8 cellular contexts compared by ENCODE assay signal in the genomic region with DNA sequence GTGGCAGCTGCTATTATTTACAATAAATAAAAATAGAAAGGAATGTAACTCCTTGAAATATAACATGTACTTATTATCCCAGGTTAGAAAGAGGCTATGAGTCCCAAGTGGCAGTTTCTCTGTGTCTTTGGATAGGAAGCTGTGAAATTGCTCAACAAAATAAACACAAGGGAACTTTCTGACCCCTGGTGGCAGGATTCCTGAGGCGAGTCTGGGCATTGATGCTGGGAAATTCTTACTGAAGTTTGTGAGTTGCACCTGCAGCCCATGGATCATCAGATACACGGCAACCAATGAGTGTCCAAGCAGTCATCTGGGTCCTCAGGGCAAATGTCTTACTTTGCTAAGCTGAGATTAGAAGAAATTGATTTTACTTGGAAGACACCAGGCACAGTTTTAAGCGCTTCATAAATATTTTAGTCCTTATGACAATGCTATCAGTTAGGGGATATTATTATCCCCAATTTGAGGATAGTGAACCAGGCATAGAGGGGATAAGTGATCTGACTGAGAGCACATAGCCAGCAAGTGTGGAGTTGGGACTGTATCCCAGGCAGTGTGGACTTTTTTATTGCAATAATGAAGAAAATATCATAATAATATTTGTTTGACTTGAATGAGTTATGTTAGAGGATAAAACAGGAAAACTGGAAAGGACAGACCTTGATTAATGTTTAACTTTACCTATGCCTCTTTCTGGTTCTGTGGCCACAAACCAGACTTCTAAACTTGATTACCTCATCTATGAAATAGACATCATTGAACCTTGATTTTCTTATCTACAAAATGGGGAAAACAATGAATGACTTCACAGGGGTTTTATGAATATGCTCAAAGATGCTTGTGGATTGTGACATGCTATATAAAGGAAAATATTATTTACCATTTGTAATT.
A peak's percentile ranks its signal among the peaks of the same experiment; 100 is the strongest.
DNase-seq lines count a peak whose midpoint lies in the region; FAIRE-seq and TF ChIP-seq lines count a peak whose summit lies in the region.

No MANE protein-coding gene starts in this region.

- no peaks in the 10 kb centered on the region for H3K27me3 Mint-ChIP-seq in astrocyte (ENCODE audit: low read depth, unreplicated experiment)

- H3K9ac ChIP-seq in astrocyte (ENCODE audit: low read length) (no peak overlapping the region), kidney (ENCODE audit: low read length in 2 of 2) (no peak overlapping the region)

- H3K4me3 Mint-ChIP-seq in astrocyte (ENCODE audit: unreplicated experiment) = no peak overlapping the region

- no peaks in the 10 kb centered on the region for H3K36me3 Mint-ChIP-seq in astrocyte (ENCODE audit: low read depth, unreplicated experiment)

- TF ChIP-seq CTCF in astrocyte (IDR thresholded peaks at IDR 0.05; ENCODE audit: insufficient read depth, low read depth, low read length) (peak; percentile 45), kidney (IDR thresholded peaks at IDR 0.05; ENCODE audit: borderline replicate concordance, extremely low read depth, insufficient read depth) (peak; percentile 38)

- in situ Hi-C loops in KBM-7 (cut with MboI; ENCODE audit: low pct_unique_long_range_greater_than_20kb, low sequenced_read_pairs) = loop anchor here (25.0 kb wide), 1 partner anchor 396 kb away; no protein-coding TSS in a partner anchor

- no peaks in the 10 kb centered on the region for H3K27me3 ChIP-seq in astrocyte (ENCODE audit: insufficient read depth, low read length)

- no peaks in the 10 kb centered on the region for H3K4me1 Mint-ChIP-seq in astrocyte (ENCODE audit: low read depth, unreplicated experiment)

- H3K27ac Mint-ChIP-seq in astrocyte (ENCODE audit: unreplicated experiment) = no peak overlapping the region

- FAIRE-seq in astrocyte (lab: Jason Lieb, UNC) (no peak), kidney (lab: Jason Lieb, UNC) (no peak), GM12892 (lab: Jason Lieb, UNC) (no peak)

- DNase-seq in D341Med (ENCODE audit: low spot score) = peak; percentile 42
- peak; percentile 16 for DNase-seq in KBM-7
- peak; percentile 7 for DNase-seq in astrocyte (ENCODE audit: low read depth)
- DNase-seq in kidney = peak; percentile 58
- DNase-seq in globus pallidus (ENCODE audit: low spot score) = no peak
- DNase-seq in GM12892 (ENCODE audit: insufficient read length) = no peak
- DNase-seq in activated CD4-positive, alpha-beta T cell treated with anti-CD3 and anti-CD28 coated beads, Interleukin-2, amount 50 U/mL, for 1 hour = no peak
- no peak for DNase-seq in activated naive CD4-positive, alpha-beta T cell (lab: John Stamatoyannopoulos, UW)

- H3K79me2 ChIP-seq in astrocyte (ENCODE audit: insufficient read depth, low read length) = no peaks in the 10 kb centered on the region

- H4K20me1 ChIP-seq in astrocyte (ENCODE audit: insufficient read depth, low read length) = no peaks in the 10 kb centered on the region

- H2AFZ ChIP-seq in astrocyte (ENCODE audit: low read depth, low read length) = no peak overlapping the region

- H3K9me3 Mint-ChIP-seq in astrocyte (ENCODE audit: unreplicated experiment) = no peaks in the 10 kb centered on the region

- no peak overlapping the region for H3K4me2 ChIP-seq in astrocyte (ENCODE audit: low read length)

- H3K27ac ChIP-seq in astrocyte (ENCODE audit: low read depth, low read length) = no peak overlapping the region
- no peak overlapping the region for H3K27ac ChIP-seq in kidney (ENCODE audit: low read depth in 2 of 2, low read length in 2 of 2)

- no peaks in the 10 kb centered on the region for H3K4me1 ChIP-seq in astrocyte (ENCODE audit: insufficient read depth, low read length)
- no peaks in the 10 kb centered on the region for H3K4me1 ChIP-seq in kidney (ENCODE audit: control insufficient read depth in 1 of 2, insufficient read depth in 1 of 2, low read depth in 1 of 2, low read length in 2 of 2)

- H3K36me3 ChIP-seq in astrocyte (ENCODE audit: insufficient read depth, low read length) (no peaks in the 10 kb centered on the region), kidney (ENCODE audit: control insufficient read depth in 1 of 2, insufficient read depth in 2 of 2, low read length in 2 of 2) (no peaks in the 10 kb centered on the region)

- H3K9me3 ChIP-seq in astrocyte (ENCODE audit: insufficient read depth, low read depth, low read length) = no peaks in the 10 kb centered on the region
- H3K9me3 ChIP-seq in kidney (ENCODE audit: control insufficient read depth in 1 of 2, low read length in 2 of 2) = no peaks in the 10 kb centered on the region

- TF ChIP-seq POLR2A in GM12892 (IDR thresholded peaks at IDR 0.05; ENCODE audit: low read depth, low read length) = no peak

- H3K4me3 ChIP-seq in astrocyte (ENCODE audit: insufficient read depth, low read depth, low read length) (no peak overlapping the region), kidney (ENCODE audit: low read length in 2 of 2) (no peak overlapping the region)

- intact Hi-C loops in kidney (cut with DNase I) = no loop called here

Comparison
In these comparisons a context has a peak if more than half of its experiments do, and no peak if none do; other contexts are left out.
1. DNase-seq: peak in D341Med (single experiment), KBM-7 (single experiment), astrocyte (single experiment) and kidney (single experiment); none in globus pallidus (single experiment), GM12892 (single experiment), activated CD4-positive, alpha-beta T cell treated with anti-CD3 and anti-CD28 coated beads, Interleukin-2, amount 50 U/mL, for 1 hour (single experiment) and activated naive CD4-positive, alpha-beta T cell (0 of 4).